8 cellular contexts compared by ENCODE assay signal in the genomic region with DNA sequence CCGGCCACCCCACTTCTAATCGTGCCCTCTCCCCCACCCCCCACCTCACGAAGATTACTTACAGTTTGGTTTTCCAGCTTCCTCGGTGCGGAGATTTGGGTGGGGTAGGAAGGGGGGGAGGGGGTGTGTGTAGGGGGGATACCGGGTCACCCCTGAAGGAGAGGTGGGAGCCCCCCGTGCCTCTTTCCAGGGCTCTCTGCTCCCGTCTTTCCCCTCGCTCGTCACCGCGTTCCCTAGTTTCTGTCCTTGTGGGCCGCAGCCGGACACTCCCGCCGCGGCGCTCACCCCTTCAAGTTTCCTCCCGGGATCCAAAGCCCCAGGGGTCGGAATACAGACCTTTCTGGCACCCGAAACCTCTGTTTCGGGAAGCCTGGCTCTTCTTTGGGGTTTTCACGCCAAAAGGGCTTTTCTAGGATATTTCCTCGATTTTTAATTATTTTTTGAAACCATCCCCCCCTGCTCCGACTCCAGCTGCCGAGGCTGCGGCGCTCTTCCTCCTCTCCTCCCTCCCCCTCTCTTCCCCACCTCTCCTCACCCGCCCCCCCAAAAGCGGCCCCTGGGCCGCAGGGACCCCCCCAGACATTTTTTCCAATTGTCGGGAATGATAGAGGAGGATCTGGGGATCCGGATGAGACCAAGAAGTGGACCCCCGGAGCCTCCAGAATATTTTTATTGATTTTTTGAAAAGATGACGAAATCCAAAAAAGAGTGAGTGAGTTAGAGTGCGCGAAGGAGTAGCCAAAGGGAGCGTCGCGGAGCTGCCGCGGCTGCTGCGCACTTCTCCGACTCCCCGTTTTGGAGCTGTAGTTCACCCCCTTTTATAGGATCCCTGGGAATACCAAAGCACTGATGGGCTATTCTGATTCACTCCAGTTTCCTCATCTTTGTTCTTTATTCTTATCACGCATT. TPM values are rescaled to one million over a fixed set of nuclear protein-coding genes. Genes with fewer than 3 reads are reported as not detected.
DNase-seq lines count a peak whose midpoint lies in the region; ATAC-seq and TF ChIP-seq lines count a peak whose summit lies in the region.

No MANE protein-coding gene starts in this region.

- H3K4me1 ChIP-seq in CD4-positive, alpha-beta memory T cell (ENCODE audit: insufficient read depth, low read length) = peaks cover 63% of the 10 kb centered on the region
- H3K4me1 ChIP-seq in Panc1 (ENCODE audit: control insufficient read depth, insufficient read depth, low read length) (no peaks in the 10 kb centered on the region; the same call in 1 of the 2 replicates), endodermal cell (ENCODE audit: control insufficient read depth, insufficient read depth, low read length) (peaks cover 22% of the 10 kb centered on the region)

- H3K9me3 ChIP-seq in CD4-positive, alpha-beta memory T cell (ENCODE audit: control insufficient read depth in 1 of 2, low read length in 2 of 2) = no peaks in the 10 kb centered on the region
- H3K9me3 ChIP-seq in Panc1 (ENCODE audit: control insufficient read depth, insufficient read depth, low read depth, low read length) = no peaks in the 10 kb centered on the region
- no peaks in the 10 kb centered on the region for H3K9me3 ChIP-seq in endodermal cell (ENCODE audit: control insufficient read depth, low read length)

- peak overlapping the region; percentile 91 to 99 (median 96) for H3K4me3 Mint-ChIP-seq in CD4-positive, alpha-beta memory T cell
- H3K4me3 Mint-ChIP-seq in endodermal cell (peak overlapping the region; percentile 94), neural crest cell (peak overlapping the region; percentile 99)

- POLR2A ChIA-PET in CD4-positive, alpha-beta memory T cell (lab: Charles Lee; ENCODE audit: partially characterized antibody) = interaction anchor here (1.0 to 13.1 kb wide), 21 partner anchors 7 to 402 kb away, joined by 3 to 253 read pairs (median 14); a partner anchor contains a TSS
- POLR2A ChIA-PET in Panc1 (lab: Charles Lee) = interaction anchor here (0.7 kb wide), 1 partner anchor 27 kb away, joined by 6 read pairs; no protein-coding TSS in a partner anchor

- no TSS peak for BruUV-seq in Panc1 (replicated peaks; lab: Mats Ljungman, UMichigan)

- peak in 2 of 5 donors; percentile 24 to 29 for DNase-seq in CD4-positive, alpha-beta memory T cell
- no peak for DNase-seq in Panc1 (ENCODE audit: low read depth, low spot score)
- no peak for DNase-seq in endodermal cell
- DNase-seq in neural crest cell (ENCODE audit: low read depth, low spot score) = peak; percentile 26
- no peak for DNase-seq in DMS153 treated with DMSO at 0.1 percent for 48 hours (lab: John Stamatoyannopoulos, UW; ENCODE audit: unreplicated experiment)
- no peak for DNase-seq in cortex of kidney (lab: John Stamatoyannopoulos, UW)

- TF ChIP-seq CTCF in Panc1 (IDR thresholded peaks at IDR 0.05) = no peak
- no peak for TF ChIP-seq CTCF in endodermal cell (conservative IDR thresholded peaks at IDR 0.05)
- TF ChIP-seq CTCF in neural crest cell (conservative IDR thresholded peaks at IDR 0.05) = no peak

- peaks cover 35% of the 10 kb centered on the region for H3K36me3 ChIP-seq in CD4-positive, alpha-beta memory T cell (ENCODE audit: insufficient read depth, low read length)
- H3K36me3 ChIP-seq in Panc1 (ENCODE audit: control insufficient read depth, insufficient read depth, low read length) (no peaks in the 10 kb centered on the region), endodermal cell (ENCODE audit: control insufficient read depth, insufficient read depth, low read length) (peaks cover 28% of the 10 kb centered on the region)

- ATAC-seq in Panc1 (no peak), HG03108 (IDR thresholded peaks at IDR 0.05; ENCODE audit: unreplicated experiment) (no peak), GM18867 (IDR thresholded peaks at IDR 0.05; ENCODE audit: unreplicated experiment) (no peak)

- no peaks in the 10 kb centered on the region for H3K27me3 ChIP-seq in CD4-positive, alpha-beta memory T cell (ENCODE audit: insufficient read depth, low read length)
- H3K27me3 ChIP-seq in Panc1 (ENCODE audit: control insufficient read depth, insufficient read depth, low read length) (peaks cover 17% of the 10 kb centered on the region), endodermal cell (ENCODE audit: control insufficient read depth, insufficient read depth, low read length, poor library complexity, severe bottlenecking) (peaks cover 43% of the 10 kb centered on the region)

- peak overlapping the region; percentile 91 for H3K27ac ChIP-seq in CD4-positive, alpha-beta memory T cell (ENCODE audit: low read depth, low read length)
- H3K27ac ChIP-seq in Panc1 (ENCODE audit: low read length) (no peak overlapping the region), endodermal cell (ENCODE audit: low read depth, low read length) (peak overlapping the region; percentile 71)

- H3K36me3 Mint-ChIP-seq in CD4-positive, alpha-beta memory T cell = peaks cover 33 to 71% of the 10 kb centered on the region in 2 donors
- H3K36me3 Mint-ChIP-seq in endodermal cell (ENCODE audit: low read depth) = peaks cover 42% of the 10 kb centered on the region
- peaks cover 25% of the 10 kb centered on the region for H3K36me3 Mint-ChIP-seq in neural crest cell (ENCODE audit: low read depth)

- WGBS in endodermal cell (ENCODE audit: insufficient coverage in 1 of 2, insufficient read length in 1 of 2), 2 experiments = 0% methylated on average over 25 to 39 of the region's 46 CpGs

- peak overlapping the region; percentile 93 for H3K9ac ChIP-seq in endodermal cell (ENCODE audit: extremely low read depth, low read length, poor library complexity, severe bottlenecking)

- H3K4me3 ChIP-seq in CD4-positive, alpha-beta memory T cell (ENCODE audit: low read length in 2 of 2) = peak overlapping the region; percentile 84 to 96
- H3K4me3 ChIP-seq in Panc1 (ENCODE audit: low read depth in 2 of 2, low read length in 2 of 2) (peak overlapping the region; percentile 24 to 51), endodermal cell (ENCODE audit: low read length) (peak overlapping the region; percentile 95)

- H3K27ac Mint-ChIP-seq in CD4-positive, alpha-beta memory T cell = peak overlapping the region; percentile 91 to 100 (median 98)
- H3K27ac Mint-ChIP-seq in endodermal cell = peak overlapping the region; percentile 96
- peak overlapping the region; percentile 96 for H3K27ac Mint-ChIP-seq in neural crest cell (ENCODE audit: unreplicated experiment)

- in situ Hi-C loops in Panc1 (cut with HindIII; ENCODE audit: low pct_unique_long_range_greater_than_20kb, low sequenced_read_pairs) = no loop called here

- CTCF ChIA-PET in CD4-positive, alpha-beta memory T cell (lab: Charles Lee; ENCODE audit: partially characterized antibody) = interaction anchor here (0.8 to 16.3 kb wide), 21 partner anchors 9 to 401 kb away, joined by 4 to 304 read pairs (median 19); a partner anchor contains a TSS
- CTCF ChIA-PET in Panc1 (lab: Charles Lee) = interaction anchor here (0.6 to 2.5 kb wide), 4 partner anchors 13 to 390 kb away, joined by 3 to 11 read pairs (median 4); no protein-coding TSS in a partner anchor

- H3K9me3 Mint-ChIP-seq in CD4-positive, alpha-beta memory T cell = no peaks in the 10 kb centered on the region
- H3K9me3 Mint-ChIP-seq in endodermal cell (no peaks in the 10 kb centered on the region), neural crest cell (no peaks in the 10 kb centered on the region)

- H3K27me3 Mint-ChIP-seq in CD4-positive, alpha-beta memory T cell = peaks cover 0 to 2% of the 10 kb centered on the region in 2 donors
- H3K27me3 Mint-ChIP-seq in endodermal cell (ENCODE audit: insufficient read depth) (peaks cover 46% of the 10 kb centered on the region), neural crest cell (ENCODE audit: low read depth) (peaks cover 17% of the 10 kb centered on the region)

- intact Hi-C loops in CD4-positive, alpha-beta memory T cell (cut with micrococcal nuclease) = loop anchor here (5.0 kb wide), 1 partner anchor 523 kb away; a partner anchor contains a TSS
- intact Hi-C loops in Panc1 (cut with micrococcal nuclease; ENCODE audit: unreplicated experiment) = loop anchor here (10.0 kb wide), 3 partner anchors 170 to 280 kb away; no protein-coding TSS in a partner anchor

- H3K4me1 Mint-ChIP-seq in CD4-positive, alpha-beta memory T cell = peaks cover 34 to 83% (median 49%) of the 10 kb centered on the region in 4 donors
- H3K4me1 Mint-ChIP-seq in endodermal cell (peaks cover 43% of the 10 kb centered on the region), neural crest cell (peaks cover 64% of the 10 kb centered on the region)

RNA-seq across cellular contexts. Expression of a gene that starts 1.7 kb away (rescaled TPM):
- 100 to 1,000 TPM; 150 to 151 TPM for total RNA-seq in CD4-positive, alpha-beta memory T cell
- polyA plus RNA-seq in CD4-positive, alpha-beta memory T cell = 100 to 1,000 TPM in 1 of 2 donors, 10 to 100 TPM in 1; 83.3 to 103 TPM
- total RNA-seq in Panc1 (2021; ENCODE audit: unreplicated experiment) (1.5 TPM), endodermal cell (100 to 1,000 TPM; 286 to 362 TPM), neural crest cell (186 TPM in 2 replicates)
- polyA plus RNA-seq in Panc1 (2012; ENCODE audit: insufficient read length) = not detected
- 86.6 TPM for polyA plus RNA-seq in endodermal cell (2013, experiment 1 of 2)
- 81.3 TPM for polyA plus RNA-seq in endodermal cell (2013, experiment 2 of 2)

RNA-seq across cellular contexts. Expression of a gene that starts 45.8 kb away (rescaled TPM):
- total RNA-seq in CD4-positive, alpha-beta memory T cell = 10 to 100 TPM; 15.2 to 17.3 TPM
- polyA plus RNA-seq in CD4-positive, alpha-beta memory T cell = 1 to 10 TPM; 1.9 to 2.7 TPM
- total RNA-seq in Panc1 (2021; ENCODE audit: unreplicated experiment) = 17.4 TPM
- 12.8 TPM for polyA plus RNA-seq in Panc1 (2012; ENCODE audit: insufficient read length)
- 10 to 100 TPM; 19.2 to 41.3 TPM for total RNA-seq in endodermal cell
- polyA plus RNA-seq in endodermal cell (2013, experiment 1 of 2) = 7.7 TPM
- 8.9 TPM for polyA plus RNA-seq in endodermal cell (2013, experiment 2 of 2)
- total RNA-seq in neural crest cell = 15.4 and 18.1 TPM in 2 replicates

Comparison
In these comparisons a context has a peak if more than half of its experiments do, and no peak if none do; other contexts are left out.
1. H3K4me3 ChIP-seq: peak in every context shown above with its lines; median percentile 95 in endodermal cell; 90 in CD4-positive, alpha-beta memory T cell; 38 in Panc1.
2. RNA of a gene that starts 1.7 kb away (total RNA-seq): 286 to 362 TPM in endodermal cell, 186 TPM in neural crest cell and 150 to 151 TPM in CD4-positive, alpha-beta memory T cell; 1.5 TPM in Panc1 (single experiment); every median in the first group is over 10 times any median in the second.
3. Peak in every context shown above with its lines, with median percentiles within 50 percentile points of each other: H3K27ac Mint-ChIP-seq and H3K4me3 Mint-ChIP-seq.